Comparison of ENCODE assay signal across 29 cellular contexts in genomic region chr2:121358291-121358690, GRCh38.
"Had no signal": no experiment of that assay in that cellular context is flagged by ENCODE, and none has a peak within 500 bp of the region (broad histone marks: within the 10 kb centered on the region; RNA-seq: fewer than 3 reads in every experiment).

No MANE protein-coding gene starts in this region.

- H3K9me3 ChIP-seq: colonic mucosa, mucosa of descending colon, psoas muscle, sigmoid colon, vagina had no signal

- H3K9me3 Mint-ChIP-seq: dendritic cell treated with granulocyte-macrophage colony-stimulating factor and Interleukin-4, amounts not matched to agents 40 ng/mL and 50 ng/mL, for 4 days; endodermal cell; immature natural killer cell; mesothelial cell of epicardium; naive B cell; natural killer cell treated with Interleukin-12 subunit alpha and Interleukin-12 subunit beta and Interleukin-15 and Interleukin-18, amount 100 ng/mL, for 72 hours; stimulated activated memory B cell treated with anti-CD40 and anti-IgM and Interleukin-4, amounts not matched to agents 10 μg/mL and 1 μg/mL and 100 μg/mL, for 72 hours had no signal

- H3K4me3 ChIP-seq: colonic mucosa, lung, mucosa of descending colon, psoas muscle, sigmoid colon, vagina had no signal

- H3K4me3 Mint-ChIP-seq: dendritic cell treated with granulocyte-macrophage colony-stimulating factor and Interleukin-4, amounts not matched to agents 40 ng/mL and 50 ng/mL, for 4 days; endodermal cell; immature natural killer cell; mesothelial cell of epicardium; naive B cell; natural killer cell treated with Interleukin-12 subunit alpha and Interleukin-12 subunit beta and Interleukin-15 and Interleukin-18, amount 100 ng/mL, for 72 hours; stimulated activated memory B cell treated with anti-CD40 and anti-IgM and Interleukin-4, amounts not matched to agents 10 μg/mL and 1 μg/mL and 100 μg/mL, for 72 hours had no signal

- H3K27me3 ChIP-seq: colonic mucosa, foreskin keratinocyte, sigmoid colon, vagina had no signal

- H3K27ac ChIP-seq: colonic mucosa, epithelial cell of prostate, foreskin keratinocyte, psoas muscle, sigmoid colon, vagina had no signal

- DNase-seq: colonic mucosa; effector CD8-positive, alpha-beta T cell; endodermal cell; foreskin keratinocyte; glutamatergic neuron; hypothalamus; immature natural killer cell; islet precursor cell; kidney glomerular epithelial cell; mesenchymal stem cell; mucosa of descending colon; naive B cell; nucleus accumbens; psoas muscle; right cardiac atrium; sigmoid colon; stimulated activated CD4-positive, alpha-beta T cell treated with anti-CD3 and anti-CD28 coated beads, Interleukin-2, amount 100 ng/mL, for 24 hours; stimulated activated CD4-positive, alpha-beta T cell treated with anti-CD3 and anti-CD28 coated beads, Interleukin-4, amount 100 ng/mL, for 24 hours; stimulated activated naive CD8-positive, alpha-beta T cell treated with anti-CD3 and anti-CD28 coated beads, Interleukin-15, Interleukin-2, amounts not matched to agents 100 U/mL and 50 U/mL, for 24 hours; substantia nigra; trophoblast cell had no signal

- H3K4me1 Mint-ChIP-seq: mesothelial cell of epicardium had no signal

- ATAC-seq: esophagus mucosa; foreskin keratinocyte; mucosa of descending colon; natural killer cell treated with Interleukin-12 subunit alpha and Interleukin-12 subunit beta and Interleukin-15 and Interleukin-18, amount 100 ng/mL, for 72 hours; psoas muscle; right cardiac atrium; stimulated activated memory B cell treated with anti-CD40 and anti-IgM and Interleukin-4, amounts not matched to agents 10 μg/mL and 1 μg/mL and 100 μg/mL, for 72 hours; stimulated activated naive CD8-positive, alpha-beta T cell treated with anti-CD3 and anti-CD28 coated beads, Interleukin-15, Interleukin-2, amounts not matched to agents 100 U/mL and 50 U/mL, for 24 hours had no signal

- H3K27ac Mint-ChIP-seq: dendritic cell treated with granulocyte-macrophage colony-stimulating factor and Interleukin-4, amounts not matched to agents 40 ng/mL and 50 ng/mL, for 4 days; endodermal cell; mesothelial cell of epicardium; natural killer cell treated with Interleukin-12 subunit alpha and Interleukin-12 subunit beta and Interleukin-15 and Interleukin-18, amount 100 ng/mL, for 72 hours; stimulated activated memory B cell treated with anti-CD40 and anti-IgM and Interleukin-4, amounts not matched to agents 10 μg/mL and 1 μg/mL and 100 μg/mL, for 72 hours had no signal

- H3K27me3 Mint-ChIP-seq: dendritic cell treated with granulocyte-macrophage colony-stimulating factor and Interleukin-4, amounts not matched to agents 40 ng/mL and 50 ng/mL, for 4 days; naive B cell; natural killer cell treated with Interleukin-12 subunit alpha and Interleukin-12 subunit beta and Interleukin-15 and Interleukin-18, amount 100 ng/mL, for 72 hours; stimulated activated memory B cell treated with anti-CD40 and anti-IgM and Interleukin-4, amounts not matched to agents 10 μg/mL and 1 μg/mL and 100 μg/mL, for 72 hours had no signal

- H3K4me1 ChIP-seq: colonic mucosa had no signal
